9 cellular contexts compared by ENCODE assay signal in genomic region chr3:37945803-37946530, GRCh38. TPM values are rescaled to one million over a fixed set of nuclear protein-coding genes. Genes with fewer than 3 reads are reported as not detected.
DNase-seq lines count a peak whose midpoint lies in the region; ATAC-seq and TF ChIP-seq lines count a peak whose summit lies in the region.
"Had no signal": no experiment of that assay in that cellular context is flagged by ENCODE, and none has a peak within 500 bp of the region (broad histone marks: within the 10 kb centered on the region; RNA-seq: fewer than 3 reads in every experiment).

No MANE protein-coding gene starts in this region.

- WGBS in esophagus squamous epithelium, 2 donors, result 14 to 17% methylated on average over 8 of the region's 8 CpGs

- CTCF ChIA-PET in AG04450 (lab: Charles Lee), result interaction anchor here (1.5 to 5.2 kb wide), 3 partner anchors 14 to 29 kb away, joined by 3 to 20 read pairs (median 6); no protein-coding TSS in a partner anchor

- no peak overlapping the region for H3K4me3 ChIP-seq in AG04450 (ENCODE audit: low read depth, low read length)
- H3K4me3 ChIP-seq in Peyer's patch, result no peak overlapping the region
- no peak overlapping the region for H3K4me3 ChIP-seq in esophagus squamous epithelium

- DNase-seq in AG04450 (ENCODE audit: low read depth, low spot score), result peak; percentile 33
- DNase-seq in Peyer's patch, result no peak
- DNase-seq in esophagus squamous epithelium (lab: John Stamatoyannopoulos, UW), result no peak
- DNase-seq in effector CD8-positive, alpha-beta T cell (lab: John Stamatoyannopoulos, UW), result no peak
- DNase-seq in NCI-H2196 (lab: John Stamatoyannopoulos, UW; ENCODE audit: unreplicated experiment), result no peak
- no peak for DNase-seq in activated naive CD8-positive, alpha-beta T cell treated with anti-CD3 and anti-CD28 coated beads, Interleukin-2, amount 50 U/mL, for 24 hours
- DNase-seq: CD4-positive, alpha-beta T cell had no signal

- no peaks in the 10 kb centered on the region for H3K9me3 ChIP-seq in AG04450 (ENCODE audit: control insufficient read depth, insufficient read depth, low read length)
- no peaks in the 10 kb centered on the region for H3K9me3 ChIP-seq in Peyer's patch
- no peaks in the 10 kb centered on the region for H3K9me3 ChIP-seq in esophagus squamous epithelium

- peaks cover 22% of the 10 kb centered on the region for H3K36me3 Mint-ChIP-seq in nephron (ENCODE audit: low read depth)
- H3K36me3 Mint-ChIP-seq in activated naive CD8-positive, alpha-beta T cell treated with anti-CD3 and anti-CD28 coated beads, Interleukin-2, amount 50 U/mL, for 24 hours (ENCODE audit: low read depth), result no peaks in the 10 kb centered on the region

- no peak for ATAC-seq in activated naive CD8-positive, alpha-beta T cell treated with anti-CD3 and anti-CD28 coated beads, Interleukin-2, amount 50 U/mL, for 24 hours
- ATAC-seq in HG03520 (IDR thresholded peaks at IDR 0.05; ENCODE audit: unreplicated experiment), result no peak

- peak overlapping the region in 2 of 3 experiments; percentile 33 to 50 for H3K4me3 Mint-ChIP-seq in nephron
- no peak overlapping the region for H3K4me3 Mint-ChIP-seq in activated naive CD8-positive, alpha-beta T cell treated with anti-CD3 and anti-CD28 coated beads, Interleukin-2, amount 50 U/mL, for 24 hours
- H3K4me3 Mint-ChIP-seq: CD4-positive, alpha-beta T cell had no signal

- H3K36me3 ChIP-seq in Peyer's patch, result no peaks in the 10 kb centered on the region
- no peaks in the 10 kb centered on the region for H3K36me3 ChIP-seq in esophagus squamous epithelium

- POLR2A ChIA-PET in AG04450 (lab: Yijun Ruan, JAX), result interaction anchor here (0.6 to 2.6 kb wide), 4 partner anchors 10 to 46 kb away, joined by 3 to 15 read pairs (median 4); no protein-coding TSS in a partner anchor

- peaks cover 78% of the 10 kb centered on the region for H3K4me1 Mint-ChIP-seq in nephron
- H3K4me1 Mint-ChIP-seq in activated naive CD8-positive, alpha-beta T cell treated with anti-CD3 and anti-CD28 coated beads, Interleukin-2, amount 50 U/mL, for 24 hours, result no peaks in the 10 kb centered on the region

- H3K27me3 Mint-ChIP-seq in nephron (ENCODE audit: low read depth), result no peaks in the 10 kb centered on the region
- no peaks in the 10 kb centered on the region for H3K27me3 Mint-ChIP-seq in activated naive CD8-positive, alpha-beta T cell treated with anti-CD3 and anti-CD28 coated beads, Interleukin-2, amount 50 U/mL, for 24 hours
- H3K27me3 Mint-ChIP-seq: CD4-positive, alpha-beta T cell had no signal

- TF ChIP-seq CTCF in AG04450 (IDR thresholded peaks at IDR 0.05; ENCODE audit: low read depth, low read length) (no peak), Peyer's patch (IDR thresholded peaks at IDR 0.05) (no peak), esophagus squamous epithelium (IDR thresholded peaks at IDR 0.05) (no peak), nephron (IDR thresholded peaks at IDR 0.05; ENCODE audit: unreplicated experiment in 3 of 3) (no peak)

- intact Hi-C loops in esophagus squamous epithelium (cut with DNase I), result no loop called here

- no peak overlapping the region for H3K27ac ChIP-seq in AG04450 (ENCODE audit: low read depth, low read length)
- H3K27ac ChIP-seq in Peyer's patch, result peak overlapping the region; percentile 15 to 57 (median 22)
- H3K27ac ChIP-seq in esophagus squamous epithelium, result peak overlapping the region; percentile 61 to 83 (median 80)

- H3K9me3 Mint-ChIP-seq in nephron, result no peaks in the 10 kb centered on the region
- H3K9me3 Mint-ChIP-seq in activated naive CD8-positive, alpha-beta T cell treated with anti-CD3 and anti-CD28 coated beads, Interleukin-2, amount 50 U/mL, for 24 hours, result no peaks in the 10 kb centered on the region
- H3K9me3 Mint-ChIP-seq: CD4-positive, alpha-beta T cell had no signal

- TF ChIP-seq POLR2A in Peyer's patch (IDR thresholded peaks at IDR 0.05), result no peak
- TF ChIP-seq POLR2A in esophagus squamous epithelium (IDR thresholded peaks at IDR 0.05), result no peak

- H3K4me1 ChIP-seq in Peyer's patch (peaks cover 0 to 57% (median 9%) of the 10 kb centered on the region in 4 donors), esophagus squamous epithelium (peaks cover 17 to 68% (median 54%) of the 10 kb centered on the region in 3 donors)

- peak overlapping the region; percentile 95 to 98 (median 96) for H3K27ac Mint-ChIP-seq in nephron
- H3K27ac Mint-ChIP-seq in activated naive CD8-positive, alpha-beta T cell treated with anti-CD3 and anti-CD28 coated beads, Interleukin-2, amount 50 U/mL, for 24 hours, result no peak overlapping the region
- H3K27ac Mint-ChIP-seq: CD4-positive, alpha-beta T cell had no signal

- H3K27me3 ChIP-seq in AG04450 (ENCODE audit: control insufficient read depth, insufficient read depth, low read length) (no peaks in the 10 kb centered on the region), Peyer's patch (no peaks in the 10 kb centered on the region), esophagus squamous epithelium (no peaks in the 10 kb centered on the region)

RNA-seq across cellular contexts. Expression of gene VILL, which starts 44.6 kb away (rescaled TPM):
- polyA plus RNA-seq in AG04450 (2011; rRNA removed), result 2.6 and 5.3 TPM in 2 replicates
- 5.9 and 10.7 TPM in 2 replicates for polyA minus RNA-seq in AG04450 (2011; rRNA and poly(A)+ RNA removed)
- total RNA-seq in Peyer's patch (100 to 1,000 TPM in 3 of 4 donors, 10 to 100 TPM in 1; 59.4 to 309 (median 230) TPM), esophagus squamous epithelium (10 to 100 TPM in 1 of 4 donors, 1 to 10 TPM in 3; 5.5 to 13.0 (median 6.1) TPM)

Comparison
In these comparisons a context has a peak if more than half of its experiments do, and no peak if none do; other contexts are left out.
1. RNA of gene VILL, which starts 44.6 kb away (total RNA-seq): 59.4 to 309 TPM in Peyer's patch; 5.5 to 13.0 TPM in esophagus squamous epithelium; every median in the first group is over 4 times any median in the second.